8 cellular contexts compared by ENCODE assay signal in genomic region chr18:75173125-75173432, GRCh38. TPM values are rescaled to one million over a fixed set of nuclear protein-coding genes. Genes with fewer than 3 reads are reported as not detected.
DNase-seq lines count a peak whose midpoint lies in the region; ATAC-seq and TF ChIP-seq lines count a peak whose summit lies in the region.

No MANE protein-coding gene starts in this region.

- no peaks in the 10 kb centered on the region for H3K79me2 ChIP-seq in DND-41 (ENCODE audit: insufficient read depth, low read length)

- H3K27ac Mint-ChIP-seq in glutamatergic neuron (ENCODE audit: unreplicated experiment): no peak overlapping the region

- no peak overlapping the region for H3K9ac ChIP-seq in DND-41 (ENCODE audit: low read depth, low read length)

- H3K27ac ChIP-seq in DND-41 (ENCODE audit: low read length) (no peak overlapping the region), WERI-Rb-1 (no peak overlapping the region)

- no peak overlapping the region for H3K4me2 ChIP-seq in DND-41 (ENCODE audit: insufficient read depth, low read length)

- no peak overlapping the region for H3K4me3 ChIP-seq in DND-41 (ENCODE audit: low read depth in 1 of 2, low read length in 2 of 2)
- no peak overlapping the region for H3K4me3 ChIP-seq in WERI-Rb-1 (ENCODE audit: low read depth, low read length)

- H3K4me1 ChIP-seq in DND-41 (ENCODE audit: insufficient read depth, low read length): peaks cover 12% of the 10 kb centered on the region; the same call in 1 of the 2 replicates

- no peaks in the 10 kb centered on the region for H3K9me3 Mint-ChIP-seq in glutamatergic neuron (ENCODE audit: unreplicated experiment)

- H4K20me1 ChIP-seq in DND-41 (ENCODE audit: insufficient read depth, low read length): no peaks in the 10 kb centered on the region

- no peaks in the 10 kb centered on the region for H3K4me1 Mint-ChIP-seq in glutamatergic neuron (ENCODE audit: low read depth, unreplicated experiment)

- peaks cover 3% of the 10 kb centered on the region for H3K27me3 Mint-ChIP-seq in glutamatergic neuron (ENCODE audit: unreplicated experiment)

- H3K36me3 Mint-ChIP-seq in glutamatergic neuron (ENCODE audit: unreplicated experiment): peaks cover 4% of the 10 kb centered on the region

- DNase-seq in DND-41 (no peak), WERI-Rb-1 (no peak), NCI-H345 (lab: John Stamatoyannopoulos, UW) (no peak), glutamatergic neuron (no peak), A172 (ENCODE audit: low spot score) (no peak), NCI-H2227 treated with DMSO at 0.1 percent for 48 hours (lab: John Stamatoyannopoulos, UW) (no peak)

- H3K9me3 ChIP-seq in DND-41 (ENCODE audit: insufficient read depth, low read length, severe bottlenecking) (no peaks in the 10 kb centered on the region), WERI-Rb-1 (ENCODE audit: severe bottlenecking) (no peaks in the 10 kb centered on the region)

- H3K36me3 ChIP-seq in DND-41 (ENCODE audit: insufficient read depth, low read length) (no peaks in the 10 kb centered on the region), WERI-Rb-1 (no peaks in the 10 kb centered on the region)

- H3K27me3 ChIP-seq in DND-41 (ENCODE audit: insufficient read depth, low read length, poor library complexity) (no peaks in the 10 kb centered on the region), WERI-Rb-1 (ENCODE audit: insufficient read depth, low read depth, severe bottlenecking) (no peaks in the 10 kb centered on the region)

- no peak overlapping the region for H2AFZ ChIP-seq in DND-41 (ENCODE audit: low read depth, low read length)

- TF ChIP-seq CTCF in DND-41 (IDR thresholded peaks at IDR 0.05; ENCODE audit: borderline replicate concordance, extremely low read depth, low read length, poor library complexity, severe bottlenecking) (no peak), WERI-Rb-1 (IDR thresholded peaks at IDR 0.05; ENCODE audit: low read depth, low read length) (peak; percentile 23; the same call in 1 of the 2 replicates), glutamatergic neuron (IDR thresholded peaks at IDR 0.05; ENCODE audit: partially characterized antibody, unreplicated experiment) (no peak)

- H3K4me3 Mint-ChIP-seq in glutamatergic neuron (ENCODE audit: unreplicated experiment): no peak overlapping the region

- ATAC-seq in DND-41 (ENCODE audit: insufficient read depth, low read depth) (peak; percentile 52; the same call in 2 of the 3 replicates), GM19463 (IDR thresholded peaks at IDR 0.05; ENCODE audit: unreplicated experiment) (peak; percentile 100), HG03378 (IDR thresholded peaks at IDR 0.05; ENCODE audit: unreplicated experiment) (peak; percentile 99)

RNA-seq across cellular contexts. Expression of gene PTGR3, which starts 35.9 kb away (rescaled TPM):
- 20.4 TPM for total RNA-seq in glutamatergic neuron (ENCODE audit: unreplicated experiment)
- total RNA-seq in A172 (2014; rRNA removed; shearing (Covaris generic)): 7.6 and 7.9 TPM in 2 replicates

RNA-seq across cellular contexts. Expression of gene TSHZ1, which starts 37.5 kb away (rescaled TPM):
- total RNA-seq in glutamatergic neuron (ENCODE audit: unreplicated experiment): 5.3 TPM
- total RNA-seq in A172 (2014; rRNA removed; shearing (Covaris generic)): 2.2 and 2.7 TPM in 2 replicates
